In genomic region chr1:74689800-74690696, GRCh38 we compare ENCODE assay signal across 8 cellular contexts. TPM values are rescaled to one million over a fixed set of nuclear protein-coding genes. Genes with fewer than 3 reads are reported as not detected.
DNase-seq lines count a peak whose midpoint lies in the region; ATAC-seq and TF ChIP-seq lines count a peak whose summit lies in the region.

No MANE protein-coding gene starts in this region.

- peak overlapping the region; percentile 34; the same call in 1 of the 2 replicates for H3K9ac ChIP-seq in ES-I3 (ENCODE audit: low read depth, low read length)

- CTCF ChIA-PET in RWPE1 (lab: Yijun Ruan, JAX): interaction anchor here (0.6 to 1.0 kb wide), 9 partner anchors 8 to 1561 kb away, joined by 3 to 5 read pairs (median 3); no protein-coding TSS in a partner anchor

- H3K4me3 Mint-ChIP-seq in brain: peak overlapping the region in 1 of 5 experiments; percentile 49

- no peaks in the 10 kb centered on the region for H3K9me3 ChIP-seq in ES-I3 (ENCODE audit: control insufficient read depth, insufficient read depth, low read length)

- no peak overlapping the region for H3K27ac ChIP-seq in RWPE1

- peak; percentile 66 for DNase-seq in LoVo (ENCODE audit: low spot score)
- DNase-seq in RWPE1 (ENCODE audit: low spot score): peak; percentile 20
- peak; percentile 60 for DNase-seq in kidney glomerular epithelial cell (lab: John Stamatoyannopoulos, UW)
- peak; percentile 14 for DNase-seq in stimulated activated CD8-positive, alpha-beta memory T cell treated with anti-CD3 and anti-CD28 coated beads, Interleukin-15, amount 100 ng/mL, for 1 hour (ENCODE audit: low read depth)

- no peaks in the 10 kb centered on the region for H3K9me3 Mint-ChIP-seq in brain

- H3K27me3 Mint-ChIP-seq in brain: no peaks in the 10 kb centered on the region

- POLR2A ChIA-PET in RWPE1 (lab: Yijun Ruan, JAX; ENCODE audit: low non-redundant PET): no interaction called here

- H3K36me3 Mint-ChIP-seq in brain: no peaks in the 10 kb centered on the region

- no peaks in the 10 kb centered on the region for H3K36me3 ChIP-seq in ES-I3 (ENCODE audit: insufficient read depth, low read length)

- H3K4me1 ChIP-seq in ES-I3 (ENCODE audit: insufficient read depth, low read length): peaks cover 5% of the 10 kb centered on the region; the same call in 1 of the 2 replicates

- peaks cover 25% of the 10 kb centered on the region for H3K4me1 Mint-ChIP-seq in brain

- ATAC-seq in GM21390 (IDR thresholded peaks at IDR 0.05; ENCODE audit: unreplicated experiment): peak; percentile 74
- no peak for ATAC-seq in HG03039 (IDR thresholded peaks at IDR 0.05; ENCODE audit: unreplicated experiment)

- H3K27ac Mint-ChIP-seq in brain: peak overlapping the region; percentile 9 to 88 (median 87)

- TF ChIP-seq CTCF in RWPE1 (conservative IDR thresholded peaks at IDR 0.05; ENCODE audit: low read depth) (peak; percentile 79), brain (conservative IDR thresholded peaks at IDR 0.05) (peak; percentile 83 to 90)

RNA-seq across cellular contexts. Expression of gene ERICH3, which starts 16.5 kb away (rescaled TPM):
- polyA plus RNA-seq in brain (ENCODE audit: insufficient read depth, low read depth, low replicate concordance): 2.3 TPM

RNA-seq across cellular contexts. Expression of gene CRYZ, which starts 42.8 kb away (rescaled TPM):
- 11.4 TPM for polyA plus RNA-seq in brain (ENCODE audit: insufficient read depth, low read depth, low replicate concordance)

RNA-seq across cellular contexts. Expression of gene TYW3, which starts 42.9 kb away (rescaled TPM):
- 5.3 TPM for polyA plus RNA-seq in brain (ENCODE audit: insufficient read depth, low read depth, low replicate concordance)

Comparison
In these comparisons a context has a peak if more than half of its experiments do, and no peak if none do; other contexts are left out.
1. DNase-seq: peak in every context shown above with its lines; median percentile 66 in LoVo; 60 in kidney glomerular epithelial cell; 20 in RWPE1; 14 in stimulated activated CD8-positive, alpha-beta memory T cell treated with anti-CD3 and anti-CD28 coated beads, Interleukin-15, amount 100 ng/mL, for 1 hour.